18 cellular contexts compared by ENCODE assay signal in the genomic region with DNA sequence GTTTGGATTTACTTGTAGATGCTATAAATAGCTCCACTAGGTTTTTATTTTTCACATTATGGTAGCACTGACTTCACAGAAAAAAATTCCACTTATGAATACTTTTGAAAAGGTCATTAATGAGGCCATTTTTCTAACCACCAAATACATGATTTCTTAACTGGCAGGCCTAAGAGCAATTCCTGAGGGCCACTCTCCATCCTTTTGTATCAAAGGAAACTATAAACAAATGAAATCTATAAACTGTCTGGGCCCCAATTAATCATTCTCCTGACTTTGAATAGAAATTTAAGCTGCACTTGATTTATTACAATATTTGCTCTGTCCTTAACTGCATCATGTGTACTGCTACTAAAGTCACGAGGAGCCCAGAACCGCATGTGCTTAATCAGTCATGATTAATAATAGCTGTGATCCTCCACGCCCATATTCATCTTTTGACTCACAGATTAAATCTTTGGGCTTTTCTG. TPM values are rescaled to one million over a fixed set of nuclear protein-coding genes. Genes with fewer than 3 reads are reported as not detected.
DNase-seq lines count a peak whose midpoint lies in the region; ATAC-seq and TF ChIP-seq lines count a peak whose summit lies in the region.
"Had no signal": no experiment of that assay in that cellular context is flagged by ENCODE, and none has a peak within 500 bp of the region (broad histone marks: within the 10 kb centered on the region; RNA-seq: fewer than 3 reads in every experiment).

No MANE protein-coding gene starts in this region.

- no peak overlapping the region for H3K4me3 ChIP-seq in heart left ventricle
- H3K4me3 ChIP-seq: lung had no signal

- no peak for TF ChIP-seq POLR2A in heart left ventricle (IDR thresholded peaks at IDR 0.05)

- intact Hi-C loops in heart left ventricle (cut with DNase I), result no loop called here

- H3K4me1 ChIP-seq in heart left ventricle, result no peaks in the 10 kb centered on the region

- H3K27me3 Mint-ChIP-seq in chondrocyte (ENCODE audit: low read depth), result no peaks in the 10 kb centered on the region

- H3K36me3 ChIP-seq in heart left ventricle, result no peaks in the 10 kb centered on the region
- H3K36me3 ChIP-seq: BE2C had no signal

- peak overlapping the region; percentile 12 for H3K27ac Mint-ChIP-seq in chondrocyte (ENCODE audit: unreplicated experiment)

- peaks cover 10% of the 10 kb centered on the region for H3K4me1 Mint-ChIP-seq in chondrocyte (ENCODE audit: low read depth)
- H3K4me1 Mint-ChIP-seq: nephron progenitor cell had no signal

- 78 to 85% (median 82%) methylated on average over 3 of the region's 3 CpGs for WGBS in heart left ventricle, 4 donors

- peaks cover 6% of the 10 kb centered on the region for H3K36me3 Mint-ChIP-seq in chondrocyte (ENCODE audit: low read depth)

- H3K4me3 Mint-ChIP-seq in chondrocyte (ENCODE audit: unreplicated experiment), result no peak overlapping the region
- H3K4me3 Mint-ChIP-seq: nephron progenitor cell had no signal

- no peak overlapping the region for H3K27ac ChIP-seq in heart left ventricle

- ATAC-seq in GM18868 (IDR thresholded peaks at IDR 0.05; ENCODE audit: unreplicated experiment) (no peak), HG03095 (IDR thresholded peaks at IDR 0.05; ENCODE audit: unreplicated experiment) (no peak), GM21360 (IDR thresholded peaks at IDR 0.05; ENCODE audit: unreplicated experiment) (no peak), heart left ventricle (no peak)
- ATAC-seq: HCT116, HepG2, right cardiac atrium had no signal

- TF ChIP-seq CTCF in chondrocyte (IDR thresholded peaks at IDR 0.05), result no peak
- no peak for TF ChIP-seq CTCF in heart left ventricle (IDR thresholded peaks at IDR 0.05)

- peaks cover 18% of the 10 kb centered on the region for H3K9me3 Mint-ChIP-seq in chondrocyte (ENCODE audit: low read depth)

- DNase-seq in AG20443 (ENCODE audit: low spot score), result peak; percentile 35
- DNase-seq in LHCN-M2 (ENCODE audit: low read depth), result peak; percentile 8
- no peak for DNase-seq in chondrocyte (ENCODE audit: low spot score)
- DNase-seq in kidney glomerular epithelial cell (lab: John Stamatoyannopoulos, UW), result peak; percentile 49
- DNase-seq in heart left ventricle, result no peak
- DNase-seq: activated CD4-positive, CD25-positive, alpha-beta regulatory T cell; BE2C; DMS79; nephron progenitor cell; right cardiac atrium; stimulated activated CD4-positive, alpha-beta T cell treated with anti-CD3 and anti-CD28 coated beads, Interleukin-1b, Interleukin-23, amount 100 ng/mL, for 48 hours; substantia nigra had no signal

- no peaks in the 10 kb centered on the region for H3K27me3 ChIP-seq in heart left ventricle

- H3K9me3 ChIP-seq in heart left ventricle, result peaks cover 0 to 20% (median 13%) of the 10 kb centered on the region in 12 donors
- H3K9me3 ChIP-seq: BE2C had no signal

RNA-seq across cellular contexts. Expression of gene MTMR10, which starts 25.1 kb away (rescaled TPM):
- 8.8 and 10.3 TPM in 2 replicates for total RNA-seq in LHCN-M2 (2014; rRNA removed)
- polyA plus RNA-seq in LHCN-M2 (2012), result 4.3 TPM
- total RNA-seq in chondrocyte, result 14.9 to 16.5 TPM (median 16.1 TPM) in 3 replicates
- 10 to 100 TPM; 14.4 to 38.9 (median 27.8) TPM for total RNA-seq in heart left ventricle
- 10 to 100 TPM in 1 of 2 donors, 1 to 10 TPM in 1; 8.6 to 22.6 TPM for polyA plus RNA-seq in heart left ventricle

Comparison
In these comparisons a context has a peak if more than half of its experiments do, and no peak if none do; other contexts are left out.
1. DNase-seq: peak in AG20443 (single experiment), LHCN-M2 (single experiment) and kidney glomerular epithelial cell (single experiment); none in chondrocyte (single experiment) and heart left ventricle (0 of 5).